9 cellular contexts compared by ENCODE assay signal in the genomic region with DNA sequence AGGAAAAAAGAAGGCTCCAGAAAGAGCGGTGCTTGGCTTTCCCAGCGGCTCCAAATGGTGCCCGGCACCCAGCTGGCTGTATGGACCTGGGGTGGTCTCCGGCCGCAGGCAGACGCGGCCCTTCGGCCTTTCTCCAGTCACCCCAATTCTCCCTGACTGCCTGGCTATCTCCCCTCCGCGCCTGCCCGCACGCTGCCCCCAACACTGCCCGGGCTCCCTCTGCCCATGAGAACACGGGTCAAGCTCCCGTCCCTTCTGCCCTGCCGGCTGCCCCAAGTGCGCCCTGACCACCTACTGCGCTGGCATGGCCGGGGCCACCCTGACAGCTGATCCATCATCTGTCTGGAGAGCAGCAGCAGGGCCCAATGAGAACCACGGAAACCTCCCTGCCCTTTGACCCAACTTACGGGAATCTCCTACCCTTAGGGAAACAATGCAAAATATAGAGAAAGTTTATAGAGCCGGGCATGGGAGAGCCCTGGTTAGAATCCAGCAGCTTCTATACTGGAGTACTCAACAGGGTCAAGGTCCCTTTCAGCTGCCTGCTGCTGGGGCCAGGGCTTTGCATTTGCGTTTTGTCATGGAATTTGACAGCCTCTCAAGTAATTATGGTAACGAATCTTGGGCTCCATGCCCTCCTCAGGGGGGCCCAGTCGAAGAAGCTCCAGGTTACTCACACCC. TPM values are rescaled to one million over a fixed set of nuclear protein-coding genes. Genes with fewer than 3 reads are reported as not detected.
DNase-seq lines count a peak whose midpoint lies in the region; ATAC-seq and TF ChIP-seq lines count a peak whose summit lies in the region.
"Had no signal": no experiment of that assay in that cellular context is flagged by ENCODE, and none has a peak within 500 bp of the region (broad histone marks: within the 10 kb centered on the region; RNA-seq: fewer than 3 reads in every experiment).

No MANE protein-coding gene starts in this region.

- no peaks in the 10 kb centered on the region for H3K9me3 ChIP-seq in T-helper 17 cell (ENCODE audit: control insufficient read depth, low read length, poor library complexity, severe bottlenecking)
- no peaks in the 10 kb centered on the region for H3K9me3 ChIP-seq in left ventricle myocardium inferior (replicated peaks)
- H3K9me3 ChIP-seq in prostate gland = no peaks in the 10 kb centered on the region
- no peaks in the 10 kb centered on the region for H3K9me3 ChIP-seq in MG63

- intact Hi-C loops in left ventricle myocardium inferior (cut with micrococcal nuclease) (no loop called here), prostate gland (cut with DNase I) (no loop called here)

- H3K27ac ChIP-seq in C4-2B (peak overlapping the region; percentile 89), left ventricle myocardium inferior (replicated peaks) (peak overlapping the region; percentile 94), prostate gland (peak overlapping the region; percentile 82 to 86)

- peaks cover 22% of the 10 kb centered on the region for H3K4me1 ChIP-seq in left ventricle myocardium inferior
- no peaks in the 10 kb centered on the region for H3K4me1 ChIP-seq in prostate gland (replicated peaks)

- H3K36me3 Mint-ChIP-seq in T-helper 17 cell (ENCODE audit: low read depth) = no peaks in the 10 kb centered on the region
- no peaks in the 10 kb centered on the region for H3K36me3 Mint-ChIP-seq in endothelial cell (ENCODE audit: low read depth, unreplicated experiment)

- WGBS in prostate gland = 28% methylated on average over 23 of the region's 25 CpGs

- no peaks in the 10 kb centered on the region for H3K36me3 ChIP-seq in left ventricle myocardium inferior
- H3K36me3 ChIP-seq in prostate gland = no peaks in the 10 kb centered on the region
- H3K36me3 ChIP-seq in MG63 = no peaks in the 10 kb centered on the region

- no peak for TF ChIP-seq POLR2A in prostate gland (IDR thresholded peaks at IDR 0.05)

- H3K9me3 Mint-ChIP-seq in endothelial cell (ENCODE audit: unreplicated experiment) = no peaks in the 10 kb centered on the region
- H3K9me3 Mint-ChIP-seq: activated naive CD8-positive, alpha-beta T cell treated with anti-CD3 and anti-CD28 coated beads, Interleukin-2, amount 10 ng/mL, durations not matched to agents 7 days and 5 days had no signal

- H3K4me1 Mint-ChIP-seq in T-helper 17 cell = peaks cover 15% of the 10 kb centered on the region
- peaks cover 2% of the 10 kb centered on the region for H3K4me1 Mint-ChIP-seq in endothelial cell (ENCODE audit: unreplicated experiment)

- ATAC-seq in T-helper 17 cell = no peak

- H3K27me3 ChIP-seq in left ventricle myocardium inferior (ENCODE audit: low read depth) = no peaks in the 10 kb centered on the region
- H3K27me3 ChIP-seq in prostate gland (replicated peaks; ENCODE audit: insufficient read depth) = no peaks in the 10 kb centered on the region
- H3K27me3 ChIP-seq in MG63 = no peaks in the 10 kb centered on the region

- H3K4me3 ChIP-seq in left ventricle myocardium inferior = peak overlapping the region; percentile 78
- no peak overlapping the region for H3K4me3 ChIP-seq in prostate gland
- H3K4me3 ChIP-seq in MG63 = no peak overlapping the region

- no peaks in the 10 kb centered on the region for H3K27me3 Mint-ChIP-seq in T-helper 17 cell
- H3K27me3 Mint-ChIP-seq in endothelial cell (ENCODE audit: unreplicated experiment) = no peaks in the 10 kb centered on the region
- H3K27me3 Mint-ChIP-seq: activated naive CD8-positive, alpha-beta T cell treated with anti-CD3 and anti-CD28 coated beads, Interleukin-2, amount 10 ng/mL, durations not matched to agents 7 days and 5 days had no signal

- DNase-seq in T-helper 17 cell = no peak
- DNase-seq in left ventricle myocardium inferior = no peak
- DNase-seq in prostate gland (ENCODE audit: low spot score) = no peak
- no peak for DNase-seq in SW 1271 (lab: John Stamatoyannopoulos, UW)
- DNase-seq in MG63 = no peak
- no peak for DNase-seq in T1000 (lab: John Stamatoyannopoulos, UW)
- DNase-seq in endothelial cell (ENCODE audit: low spot score) = no peak
- DNase-seq: activated naive CD8-positive, alpha-beta T cell treated with anti-CD3 and anti-CD28 coated beads, Interleukin-2, amount 10 ng/mL, durations not matched to agents 7 days and 5 days had no signal

- TF ChIP-seq CTCF in C4-2B (conservative IDR thresholded peaks at IDR 0.05) = no peak
- no peak for TF ChIP-seq CTCF in left ventricle myocardium inferior (IDR thresholded peaks at IDR 0.05; ENCODE audit: borderline replicate concordance)
- TF ChIP-seq CTCF in prostate gland (IDR thresholded peaks at IDR 0.05) = no peak
- no peak for TF ChIP-seq CTCF in endothelial cell (IDR thresholded peaks at IDR 0.05; ENCODE audit: unreplicated experiment)

- H3K27ac Mint-ChIP-seq in T-helper 17 cell (no peak overlapping the region), endothelial cell (ENCODE audit: unreplicated experiment) (no peak overlapping the region)

- peak overlapping the region; percentile 41 for H3K4me3 Mint-ChIP-seq in T-helper 17 cell
- H3K4me3 Mint-ChIP-seq in endothelial cell (ENCODE audit: unreplicated experiment) = no peak overlapping the region

RNA-seq across cellular contexts. Expression of gene FAM3A, which starts 1.2 kb away (rescaled TPM):
- 10 to 100 TPM; 32.5 to 34.0 TPM for total RNA-seq in T-helper 17 cell
- 52.0 TPM for total RNA-seq in left ventricle myocardium inferior
- total RNA-seq in prostate gland = 10 to 100 TPM; 52.0 to 72.7 TPM
- total RNA-seq in MG63 (2014; rRNA removed; shearing (Covaris generic); ENCODE audit: low replicate concordance) = 22.3 and 48.2 TPM in 2 replicates
- total RNA-seq in endothelial cell (ENCODE audit: unreplicated experiment) = 29.6 TPM

RNA-seq across cellular contexts. Expression of gene SLC10A3, which starts 26.8 kb away (rescaled TPM):
- total RNA-seq in T-helper 17 cell = 10 to 100 TPM; 23.9 to 29.5 TPM
- total RNA-seq in left ventricle myocardium inferior = 10.4 TPM
- total RNA-seq in prostate gland = 10 to 100 TPM; 28.0 to 45.6 TPM
- total RNA-seq in MG63 (2014; rRNA removed; shearing (Covaris generic); ENCODE audit: low replicate concordance) = 5.1 and 15.2 TPM in 2 replicates
- total RNA-seq in endothelial cell (ENCODE audit: unreplicated experiment) = 13.9 TPM

RNA-seq across cellular contexts. Expression of gene G6PD, which starts 29.4 kb away (rescaled TPM):
- total RNA-seq in T-helper 17 cell (10 to 100 TPM; 28.5 to 44.9 TPM), left ventricle myocardium inferior (10.9 TPM), prostate gland (100 to 1,000 TPM in 1 of 2 donors, 10 to 100 TPM in 1; 27.9 to 300 TPM), endothelial cell (ENCODE audit: unreplicated experiment) (46.4 TPM)
- total RNA-seq in MG63 (2014; rRNA removed; shearing (Covaris generic); ENCODE audit: low replicate concordance) = 50.4 and 61.8 TPM in 2 replicates

RNA-seq across cellular contexts. Expression of gene IKBKG, which starts 30.2 kb away (rescaled TPM):
- 10 to 100 TPM; 35.9 to 45.1 TPM for total RNA-seq in T-helper 17 cell
- 14.8 TPM for total RNA-seq in left ventricle myocardium inferior
- total RNA-seq in prostate gland = 10 to 100 TPM; 16.4 to 31.7 TPM
- 18.5 and 31.4 TPM in 2 replicates for total RNA-seq in MG63 (2014; rRNA removed; shearing (Covaris generic); ENCODE audit: low replicate concordance)
- total RNA-seq in endothelial cell (ENCODE audit: unreplicated experiment) = 23.0 TPM

RNA-seq across cellular contexts. Expression of gene UBL4A, which starts 30.8 kb away (rescaled TPM):
- 10 to 100 TPM; 15.2 to 30.6 TPM for total RNA-seq in T-helper 17 cell
- total RNA-seq in left ventricle myocardium inferior = 60.2 TPM
- 10 to 100 TPM; 31.9 to 53.7 TPM for total RNA-seq in prostate gland
- total RNA-seq in MG63 (2014; rRNA removed; shearing (Covaris generic); ENCODE audit: low replicate concordance) = 51.9 and 101 TPM in 2 replicates
- 16.8 TPM for total RNA-seq in endothelial cell (ENCODE audit: unreplicated experiment)
